ENCODE assay signal across 8 cellular contexts in the genomic region with DNA sequence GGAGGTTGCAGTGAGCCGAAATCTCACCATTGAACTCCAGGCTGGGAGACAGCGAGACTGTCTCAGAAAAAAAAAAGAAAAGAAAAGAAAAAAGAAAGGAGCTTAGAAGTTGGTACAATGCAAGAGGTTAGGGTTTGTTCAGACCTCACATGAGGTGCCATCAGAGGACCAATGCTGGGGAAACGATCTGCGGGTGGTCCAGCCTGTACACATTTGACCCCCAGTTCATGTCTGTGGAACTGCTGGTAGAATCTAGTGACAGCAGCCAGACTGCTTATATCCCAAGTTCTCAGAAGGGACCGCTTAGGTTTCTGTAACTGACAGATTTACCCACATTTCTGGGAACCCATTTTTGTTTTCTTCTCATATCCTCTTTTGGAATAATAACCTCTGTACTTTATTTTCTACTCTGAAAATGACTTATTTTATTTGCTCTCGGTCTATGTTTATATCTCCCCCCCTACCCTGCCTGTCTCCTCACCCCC. TPM values are rescaled to one million over a fixed set of nuclear protein-coding genes. Genes with fewer than 3 reads are reported as not detected.
DNase-seq lines count a peak whose midpoint lies in the region; ATAC-seq, FAIRE-seq and TF ChIP-seq lines count a peak whose summit lies in the region.
"Had no signal": no experiment of that assay in that cellular context is flagged by ENCODE, and none has a peak within 500 bp of the region (broad histone marks: within the 10 kb centered on the region; RNA-seq: fewer than 3 reads in every experiment).

No MANE protein-coding gene starts in this region.

- peaks cover 23% of the 10 kb centered on the region for H3K4me1 ChIP-seq in HEK293 (ENCODE audit: control insufficient read depth, insufficient read depth, low read length)

- peaks cover 100% of the 10 kb centered on the region for H3K36me3 Mint-ChIP-seq in stimulated activated effector memory CD8-positive, alpha-beta T cell treated with anti-CD3 and anti-CD28 coated beads, Interleukin-12 subunit alpha, Interleukin-12 subunit beta, amount 100 ng/mL, for 72 hours

- no peak overlapping the region for H3K4me3 ChIP-seq in HEK293 (ENCODE audit: low read depth, low read length)
- peak overlapping the region; percentile 77 for H3K4me3 ChIP-seq in WI38 (ENCODE audit: low read depth, low read length)
- H3K4me3 ChIP-seq in fibroblast of pulmonary artery (replicated peaks; ENCODE audit: low read depth, low read length) = peak overlapping the region; percentile 88

- CTCF ChIA-PET in HEK293 (lab: Yijun Ruan, JAX) = interaction anchor here (0.6 to 19.6 kb wide), 9 partner anchors 9 to 1281 kb away, joined by 3 to 692 read pairs (median 4); a partner anchor contains a TSS

- H3K27ac ChIP-seq in HEK293 (ENCODE audit: extremely low read depth, low read depth, low read length) = peak overlapping the region; percentile 70

- H3K27ac Mint-ChIP-seq in stimulated activated effector memory CD8-positive, alpha-beta T cell treated with anti-CD3 and anti-CD28 coated beads, Interleukin-12 subunit alpha, Interleukin-12 subunit beta, amount 100 ng/mL, for 72 hours = peak overlapping the region; percentile 98

- peaks cover 46% of the 10 kb centered on the region for H3K4me1 Mint-ChIP-seq in stimulated activated effector memory CD8-positive, alpha-beta T cell treated with anti-CD3 and anti-CD28 coated beads, Interleukin-12 subunit alpha, Interleukin-12 subunit beta, amount 100 ng/mL, for 72 hours

- FAIRE-seq in D721Med (lab: Jason Lieb, UNC) = no peak
- no peak for FAIRE-seq in frontal cortex (lab: Jason Lieb, UNC)
- FAIRE-seq: islet of Langerhans had no signal

- H3K9me3 ChIP-seq in HEK293 (ENCODE audit: control insufficient read depth, insufficient read depth, low read depth, low read length) = no peaks in the 10 kb centered on the region

- no peak for TF ChIP-seq CTCF in HEK293 (tag by site-specific recombination; IDR thresholded peaks at IDR 0.05)
- no peak for TF ChIP-seq CTCF in WI38 (IDR thresholded peaks at IDR 0.05; ENCODE audit: low read depth, low read length)
- no peak for TF ChIP-seq CTCF in fibroblast of pulmonary artery (IDR thresholded peaks at IDR 0.05; ENCODE audit: low read length, missing control alignments)
- TF ChIP-seq CTCF in D721Med (IDR thresholded peaks at IDR 0.05; ENCODE audit: insufficient read depth, missing control alignments) = no peak

- peaks cover 13 to 26% of the 10 kb centered on the region in 2 experiments; a peak in 2 of 3 replicates for H3K36me3 ChIP-seq in HEK293 (ENCODE audit: control insufficient read depth in 2 of 2, insufficient read depth in 1 of 2, low read length in 2 of 2)

- H3K9me3 Mint-ChIP-seq in stimulated activated effector memory CD8-positive, alpha-beta T cell treated with anti-CD3 and anti-CD28 coated beads, Interleukin-12 subunit alpha, Interleukin-12 subunit beta, amount 100 ng/mL, for 72 hours = no peaks in the 10 kb centered on the region

- peak overlapping the region; percentile 92 for H3K4me3 Mint-ChIP-seq in stimulated activated effector memory CD8-positive, alpha-beta T cell treated with anti-CD3 and anti-CD28 coated beads, Interleukin-12 subunit alpha, Interleukin-12 subunit beta, amount 100 ng/mL, for 72 hours

- ATAC-seq in stimulated activated effector memory CD8-positive, alpha-beta T cell treated with anti-CD3 and anti-CD28 coated beads, Interleukin-12 subunit alpha, Interleukin-12 subunit beta, amount 100 ng/mL, for 72 hours = no peak

- POLR2A ChIA-PET in HEK293 (lab: Yijun Ruan, JAX) = interaction anchor here (0.5 to 7.6 kb wide), 14 partner anchors 9 to 942 kb away, joined by 3 to 120 read pairs (median 6); a partner anchor contains a TSS

- no peak for DNase-seq in fibroblast of pulmonary artery (ENCODE audit: low read depth)
- DNase-seq in stimulated activated effector memory CD8-positive, alpha-beta T cell treated with anti-CD3 and anti-CD28 coated beads, Interleukin-12 subunit alpha, Interleukin-12 subunit beta, amount 100 ng/mL, for 72 hours (ENCODE audit: low spot score in 2 of 2) = no peak
- no peak for DNase-seq in D721Med (ENCODE audit: insufficient read length, low spot score)
- no peak for DNase-seq in frontal cortex (ENCODE audit: low spot score in 2 of 2)
- no peak for DNase-seq in kidney tubule cell (ENCODE audit: low spot score)

TF ChIP-seq in HEK293, 187 proteins besides CTCF, POLR2A, EP300 and RAD21:
- TF ChIP-seq ZNF791 (tag by site-specific recombination; IDR thresholded peaks at IDR 0.05) = no peak
- peak; percentile 75; the same call in 1 of the 2 replicates for TF ChIP-seq GLIS1 (tag by site-specific recombination; IDR thresholded peaks at IDR 0.05)

RNA-seq across cellular contexts. Expression of a gene that starts 4.7 kb away (rescaled TPM):
- 44.0 TPM for total RNA-seq in frontal cortex

RNA-seq across cellular contexts. Expression of a gene that starts 8.9 kb away (rescaled TPM):
- 22.4 TPM for total RNA-seq in frontal cortex

RNA-seq across cellular contexts. Expression of a gene that starts 9.0 kb away (rescaled TPM):
- 0.41 TPM for total RNA-seq in frontal cortex

RNA-seq across cellular contexts. Expression of a gene that starts 34.8 kb away (rescaled TPM):
- total RNA-seq in frontal cortex = 23.2 TPM

RNA-seq across cellular contexts. Expression of a gene that starts 35.3 kb away (rescaled TPM):
- 4.1 TPM for total RNA-seq in frontal cortex
